Comparison of ENCODE assay signal across 1 cellular context in genomic region chr17:16687151-16687550, GRCh38.
TF ChIP-seq lines count a peak whose summit lies in the region.

No MANE protein-coding gene starts in this region.

TF ChIP-seq in H1, 55 proteins besides CTCF, POLR2A, EP300 and RAD21:
- peak; percentile 35 for TF ChIP-seq ASH2L (IDR thresholded peaks at IDR 0.05; ENCODE audit: low read length)
